6 cellular contexts compared by ENCODE assay signal in genomic region chr22:25528068-25528467, GRCh38. TPM values are rescaled to one million over a fixed set of nuclear protein-coding genes. Genes with fewer than 3 reads are reported as not detected.
A peak's percentile ranks its signal among the peaks of the same experiment; 100 is the strongest.
DNase-seq lines count a peak whose midpoint lies in the region; ATAC-seq, FAIRE-seq and TF ChIP-seq lines count a peak whose summit lies in the region.
"Not testable (repeated sequence)": the region's sequence is repeated elsewhere in the genome, so short reads cannot be mapped to it uniquely, and the experiment has no call there.

No MANE protein-coding gene starts in this region.

- H3K27me3 ChIP-seq in brain microvascular endothelial cell (replicated peaks); bronchial epithelial cell (ENCODE audit: control insufficient read depth, insufficient read depth, low read length); HepG2 (ENCODE audit: control insufficient read depth in 1 of 2, insufficient read depth in 2 of 2, low read length in 2 of 2): not testable (repeated sequence)

- H3K9ac ChIP-seq in HepG2 (ENCODE audit: insufficient read depth, low read depth, low read length) = not testable (repeated sequence)

- not testable (repeated sequence) for H3K4me3 ChIP-seq in brain microvascular endothelial cell (ENCODE audit: low read depth, low read length); bronchial epithelial cell (ENCODE audit: low read depth, low read length); fibroblast of pulmonary artery (replicated peaks; ENCODE audit: low read depth, low read length); HepG2 (replicated peaks in 1 of 3; ENCODE audit: insufficient read depth in 1 of 3, low read depth in 2 of 3, low read length in 3 of 3)

- H3K9me3 ChIP-seq in HepG2 (ENCODE audit: low read length) = peaks cover 16% of the 10 kb centered on the region

- not testable (repeated sequence) for H3K36me3 ChIP-seq in brain microvascular endothelial cell (replicated peaks); bronchial epithelial cell (ENCODE audit: control insufficient read depth, insufficient read depth, low read length); HepG2 (replicated peaks in 1 of 2; ENCODE audit: control insufficient read depth in 1 of 2, insufficient read depth in 2 of 2, low read length in 2 of 2)

- CTCF ChIA-PET in HepG2 (lab: Yijun Ruan, JAX; ENCODE audit: low intra/inter-chr PET ratio, low total read pairs) = not testable (repeated sequence)

- TF ChIP-seq POLR2A in HepG2 (IDR thresholded peaks at IDR 0.05; ENCODE audit: insufficient read depth in 1 of 2, low read depth in 2 of 2, low read length in 2 of 2) = not testable (repeated sequence)

- not testable (repeated sequence) for H2AFZ ChIP-seq in HepG2 (ENCODE audit: low read length)

- TF ChIP-seq CTCF in brain microvascular endothelial cell (IDR thresholded peaks at IDR 0.05; ENCODE audit: low read depth, low read length, missing control alignments); bronchial epithelial cell (IDR thresholded peaks at IDR 0.05; ENCODE audit: insufficient read depth, low read length, severe bottlenecking); fibroblast of pulmonary artery (IDR thresholded peaks at IDR 0.05; ENCODE audit: low read length, missing control alignments); HepG2 (CRISPR knock-in tag; IDR thresholded peaks at IDR 0.05): not testable (repeated sequence)

- not testable (repeated sequence) for H3K79me2 ChIP-seq in HepG2 (ENCODE audit: insufficient read depth, low read length)

- intact Hi-C loops in HepG2 (cut with micrococcal nuclease; ENCODE audit: unreplicated experiment) = not testable (repeated sequence)

- not testable (repeated sequence) for TF ChIP-seq RAD21 in HepG2 (CRISPR knock-in tag; IDR thresholded peaks at IDR 0.05)

- POLR2A ChIA-PET in HepG2 (lab: Yijun Ruan, JAX) = not testable (repeated sequence)

- TF ChIP-seq EP300 in HepG2 (IDR thresholded peaks at IDR 0.05; ENCODE audit: low read depth in 2 of 2, low read length in 2 of 2); HepG2 (CRISPR knock-in tag; IDR thresholded peaks at IDR 0.05; ENCODE audit: borderline replicate concordance): not testable (repeated sequence)

- H3K27ac ChIP-seq in brain microvascular endothelial cell; HepG2 (ENCODE audit: extremely low read length, insufficient read depth, low read length): not testable (repeated sequence)

- DNase-seq in LHCN-M2 (ENCODE audit: low read depth) = peak; percentile 17
- DNase-seq in RKO (ENCODE audit: low spot score) = peak; percentile 27
- DNase-seq in brain microvascular endothelial cell = peak; percentile 52
- peak; percentile 36 for DNase-seq in bronchial epithelial cell (ENCODE audit: low read depth)
- peak; percentile 24 for DNase-seq in fibroblast of pulmonary artery (ENCODE audit: low read depth)
- not testable (repeated sequence) for DNase-seq in HepG2 (ENCODE audit: low spot score)

- not testable (repeated sequence) for FAIRE-seq in bronchial epithelial cell (lab: Jason Lieb, UNC); HepG2 (lab: Jason Lieb, UNC)

- not testable (repeated sequence) for ATAC-seq in HepG2

- not testable (repeated sequence) for BruUV-seq in HepG2 (replicated peaks; lab: Mats Ljungman, UMichigan)

- not testable (repeated sequence) for H3K4me2 ChIP-seq in HepG2 (ENCODE audit: low read depth, low read length)

- H3K4me1 ChIP-seq in HepG2 (ENCODE audit: insufficient read depth, low read length) = not testable (repeated sequence)

- H4K20me1 ChIP-seq in HepG2 (ENCODE audit: insufficient read depth, low read length) = not testable (repeated sequence)

- in situ Hi-C loops in brain microvascular endothelial cell (cut with HindIII; ENCODE audit: low pct_ligation_motif_present, low sequenced_read_pairs); HepG2 (cut with HindIII; ENCODE audit: extremely low pct_ligation_motif_present, low pct_unique_long_range_greater_than_20kb): not testable (repeated sequence)

- 48% methylated on average over 3 of the region's 3 CpGs for WGBS in HepG2 (ENCODE audit: low lambda C conversion rate)

TF ChIP-seq in HepG2, 621 proteins besides CTCF, POLR2A, EP300 and RAD21:
- TF ChIP-seq CREB1 (IDR thresholded peaks at IDR 0.05) = peak; percentile 62
- not testable (repeated sequence) for TF ChIP-seq CREB1 (CRISPR knock-in tag; IDR thresholded peaks at IDR 0.05)

RNA-seq across cellular contexts. Expression of gene GRK3, which starts 36.4 kb away (rescaled TPM):
- total RNA-seq in LHCN-M2 (2014; rRNA removed) (2.9 and 3.2 TPM in 2 replicates), bronchial epithelial cell (4.2 and 4.6 TPM in 2 replicates), HepG2 (2016; rRNA removed; fragmentation: Illumina TruSeq; extraction: Trizol) (16.7 and 23.6 TPM in 2 replicates)
- polyA plus RNA-seq in LHCN-M2 (2012) = 1.9 TPM
- total RNA-seq in HepG2 (2016; cell fraction: cytosol; rRNA removed; fragmentation: Illumina TruSeq; extraction: Trizol; ENCODE audit: low read depth) = 13.1 and 14.5 TPM in 2 replicates
- 17.2 and 21.5 TPM in 2 replicates for total RNA-seq in HepG2 (2016; cell fraction: insoluble cytoplasmic fraction; rRNA removed; fragmentation: Illumina TruSeq; extraction: Trizol)
- 24.9 and 31.5 TPM in 2 replicates for total RNA-seq in HepG2 (2016; cell fraction: membrane; rRNA removed; fragmentation: Illumina TruSeq; extraction: Trizol)
- 10.9 and 11.2 TPM in 2 replicates for total RNA-seq in HepG2 (2016; cell fraction: nucleus; rRNA removed; fragmentation: Illumina TruSeq; extraction: Trizol)
- polyA plus RNA-seq in HepG2 (2011; rRNA removed) = 8.4 and 8.5 TPM in 2 replicates
- 4.6 and 7.2 TPM in 2 replicates for polyA plus RNA-seq in HepG2 (2011; cell fraction: cytosol; rRNA removed)
- polyA plus RNA-seq in HepG2 (2011; cell fraction: nucleus; rRNA removed) = 7.4 TPM in 2 replicates
- polyA plus RNA-seq in HepG2 (2012) = 6.3 and 6.9 TPM in 2 replicates
- 9.1 and 9.5 TPM in 2 replicates for polyA plus RNA-seq in HepG2 (2016; cell fraction: cytosol; fragmentation: Illumina TruSeq; extraction: Trizol; ENCODE audit: low read depth)
- polyA plus RNA-seq in HepG2 (2016; cell fraction: insoluble cytoplasmic fraction; fragmentation: Illumina TruSeq; extraction: Trizol; ENCODE audit: low read depth) = 13.1 and 17.4 TPM in 2 replicates
- polyA plus RNA-seq in HepG2 (2016; cell fraction: membrane; fragmentation: Illumina TruSeq; extraction: Trizol; ENCODE audit: low read depth) = 18.9 and 19.4 TPM in 2 replicates
- 11.1 and 12.7 TPM in 2 replicates for polyA plus RNA-seq in HepG2 (2016; cell fraction: nucleus; fragmentation: Illumina TruSeq; extraction: Trizol; ENCODE audit: insufficient read depth, low read depth)
- polyA minus RNA-seq in HepG2 (2011; rRNA and poly(A)+ RNA removed; ENCODE audit: low replicate concordance) = 12.8 TPM in 1 of 2 replicates, not detected in the other
- 9.5 and 11.9 TPM in 2 replicates for polyA minus RNA-seq in HepG2 (2011; cell fraction: cytosol; rRNA and poly(A)+ RNA removed)
- 13.4 and 15.9 TPM in 2 replicates for polyA minus RNA-seq in HepG2 (2011; cell fraction: nucleus; rRNA and poly(A)+ RNA removed)
